In genomic region chr9:135339378-135339973, GRCh38 we compare ENCODE assay signal across 1 cellular context.
TF ChIP-seq lines count a peak whose summit lies in the region.

No MANE protein-coding gene starts in this region.

TF ChIP-seq in HepG2, 621 proteins besides CTCF, POLR2A, EP300 and RAD21 (continued from another document):
- TF ChIP-seq MLXIP (CRISPR knock-in tag; IDR thresholded peaks at IDR 0.05; ENCODE audit: borderline replicate concordance): no peak
- TF ChIP-seq ZSCAN29 (CRISPR knock-in tag; conservative IDR thresholded peaks at IDR 0.05): no peak
- no peak for TF ChIP-seq ZBTB3 (CRISPR knock-in tag; IDR thresholded peaks at IDR 0.05; ENCODE audit: borderline replicate concordance, low read depth)
- no peak for TF ChIP-seq ZNF318 (CRISPR knock-in tag; IDR thresholded peaks at IDR 0.05)
- no peak for TF ChIP-seq ZNF546 (CRISPR knock-in tag; conservative IDR thresholded peaks at IDR 0.05)
- TF ChIP-seq ZNF777 (CRISPR knock-in tag; IDR thresholded peaks at IDR 0.05): no peak
- no peak for TF ChIP-seq ZNF737 (CRISPR knock-in tag; IDR thresholded peaks at IDR 0.05; ENCODE audit: borderline replicate concordance)
- no peak for TF ChIP-seq ZNF605 (CRISPR knock-in tag; IDR thresholded peaks at IDR 0.05)
- no peak for TF ChIP-seq ZFP36L1 (CRISPR knock-in tag; IDR thresholded peaks at IDR 0.05)
- TF ChIP-seq YY1 (IDR thresholded peaks at IDR 0.05; ENCODE audit: insufficient read depth, insufficient replicate concordance, low read depth, low read length): no peak
TF ChIP-seq in HepG2: peak in this region for 0.
